8 cellular contexts compared by ENCODE assay signal in genomic region chr18:41530959-41531358, GRCh38.
"Had no signal": no experiment of that assay in that cellular context is flagged by ENCODE, and none has a peak within 500 bp of the region (broad histone marks: within the 10 kb centered on the region; RNA-seq: fewer than 3 reads in every experiment).

No MANE protein-coding gene starts in this region.

- FAIRE-seq: G401.6, GM12878, GM12891, GM12892, GM18507, GM19239 had no signal

- ATAC-seq: GM12878 had no signal

- DNase-seq: GDM1, GF-D8 had no signal
